In genomic region chr4:4859799-4860380, GRCh38 we compare ENCODE assay signal across 8 cellular contexts. TPM values are rescaled to one million over a fixed set of nuclear protein-coding genes. Genes with fewer than 3 reads are reported as not detected.
DNase-seq lines count a peak whose midpoint lies in the region; ATAC-seq and TF ChIP-seq lines count a peak whose summit lies in the region.

No MANE protein-coding gene starts in this region.

- no peaks in the 10 kb centered on the region for H3K36me3 ChIP-seq in Peyer's patch
- no peaks in the 10 kb centered on the region for H3K36me3 ChIP-seq in cardiac muscle cell
- no peaks in the 10 kb centered on the region for H3K36me3 ChIP-seq in skeletal muscle satellite cell (ENCODE audit: insufficient read depth, low read length)

- peaks cover 76% of the 10 kb centered on the region for H3K27me3 Mint-ChIP-seq in activated CD4-positive, alpha-beta T cell treated with anti-CD3 and anti-CD28 coated beads, Interleukin-2, amount 10 ng/mL, durations not matched to agents 24 days and 14 days

- H3K4me3 ChIP-seq in Peyer's patch, result peak overlapping the region; percentile 20 to 63 (median 53)
- H3K4me3 ChIP-seq in cardiac muscle cell, result peak overlapping the region; percentile 85
- peak overlapping the region; percentile 80 for H3K4me3 ChIP-seq in skeletal muscle satellite cell (ENCODE audit: low read length)

- no peak overlapping the region for H3K4me3 Mint-ChIP-seq in activated CD4-positive, alpha-beta T cell treated with anti-CD3 and anti-CD28 coated beads, Interleukin-2, amount 10 ng/mL, durations not matched to agents 24 days and 14 days

- DNase-seq in Peyer's patch (no peak), cardiac muscle cell (ENCODE audit: low read depth in 1 of 2, low spot score in 1 of 2) (peak in 1 of 2 donors; percentile 68), iPS-NIHi7 (ENCODE audit: extremely low spot score) (no peak), T-helper 9 cell (no peak)
- DNase-seq in activated CD4-positive, alpha-beta T cell treated with anti-CD3 and anti-CD28 coated beads, Interleukin-2, amount 10 ng/mL, durations not matched to agents 24 days and 14 days, result no peak

- peak overlapping the region; percentile 99 for H3K4me2 ChIP-seq in skeletal muscle satellite cell (ENCODE audit: low read length)

- peaks cover 9% of the 10 kb centered on the region for H3K4me1 Mint-ChIP-seq in activated CD4-positive, alpha-beta T cell treated with anti-CD3 and anti-CD28 coated beads, Interleukin-2, amount 10 ng/mL, durations not matched to agents 24 days and 14 days

- H3K36me3 Mint-ChIP-seq in activated CD4-positive, alpha-beta T cell treated with anti-CD3 and anti-CD28 coated beads, Interleukin-2, amount 10 ng/mL, durations not matched to agents 24 days and 14 days (ENCODE audit: low read depth), result peaks cover 6% of the 10 kb centered on the region

- no peak overlapping the region for H3K27ac ChIP-seq in Peyer's patch
- no peak overlapping the region for H3K27ac ChIP-seq in cardiac muscle cell

- ATAC-seq in GM18511 (IDR thresholded peaks at IDR 0.05; ENCODE audit: unreplicated experiment) (peak; percentile 45), HG02588 (IDR thresholded peaks at IDR 0.05; ENCODE audit: unreplicated experiment) (peak; percentile 28)

- intact Hi-C loops in activated CD4-positive, alpha-beta T cell treated with anti-CD3 and anti-CD28 coated beads, Interleukin-2, amount 10 ng/mL, durations not matched to agents 24 days and 14 days (cut with micrococcal nuclease), result loop anchor here (5.0 kb wide), 2 partner anchors 192 to 1032 kb away; partner anchors contain the start of genes CRMP1 and STK32B

- H3K9me3 ChIP-seq in Peyer's patch (peaks cover 0 to 5% (median 0%) of the 10 kb centered on the region in 4 donors), cardiac muscle cell (ENCODE audit: low read depth) (no peaks in the 10 kb centered on the region), skeletal muscle satellite cell (replicated peaks; ENCODE audit: low read length) (no peaks in the 10 kb centered on the region)

- H3K27me3 ChIP-seq in Peyer's patch (peaks cover 0 to 84% of the 10 kb centered on the region in 2 donors), cardiac muscle cell (peaks cover 94% of the 10 kb centered on the region), skeletal muscle satellite cell (ENCODE audit: control insufficient read depth, insufficient read depth, low read length) (peaks cover 68% of the 10 kb centered on the region)

- H3K9me3 Mint-ChIP-seq in activated CD4-positive, alpha-beta T cell treated with anti-CD3 and anti-CD28 coated beads, Interleukin-2, amount 10 ng/mL, durations not matched to agents 24 days and 14 days, result peaks cover 6% of the 10 kb centered on the region

- H3K4me1 ChIP-seq in Peyer's patch, result peaks cover 0 to 37% (median 12%) of the 10 kb centered on the region in 4 donors
- H3K4me1 ChIP-seq in cardiac muscle cell (ENCODE audit: low read depth), result peaks cover 5% of the 10 kb centered on the region
- peaks cover 21% of the 10 kb centered on the region for H3K4me1 ChIP-seq in skeletal muscle satellite cell (ENCODE audit: control insufficient read depth, insufficient read depth, low read length)

- TF ChIP-seq CTCF in Peyer's patch (IDR thresholded peaks at IDR 0.05) (no peak), cardiac muscle cell (IDR thresholded peaks at IDR 0.05; ENCODE audit: low read depth, low read length) (no peak)

- TF ChIP-seq POLR2A in Peyer's patch (IDR thresholded peaks at IDR 0.05), result no peak

- H3K9ac ChIP-seq in skeletal muscle satellite cell (ENCODE audit: low read depth, low read length), result peak overlapping the region; percentile 72

- no peak overlapping the region for H3K27ac Mint-ChIP-seq in activated CD4-positive, alpha-beta T cell treated with anti-CD3 and anti-CD28 coated beads, Interleukin-2, amount 10 ng/mL, durations not matched to agents 24 days and 14 days

RNA-seq across cellular contexts. Expression of gene MSX1, which starts 0.4 kb away (rescaled TPM):
- total RNA-seq in Peyer's patch (not detected), cardiac muscle cell (15.6 and 25.2 TPM in 2 replicates)
- 12.5 and 27.5 TPM in 2 replicates for polyA plus RNA-seq in cardiac muscle cell
- 10.1 and 11.6 TPM in 2 replicates for total RNA-seq in skeletal muscle satellite cell (2012; rRNA removed)
- total RNA-seq in activated CD4-positive, alpha-beta T cell treated with anti-CD3 and anti-CD28 coated beads, Interleukin-2, amount 10 ng/mL, durations not matched to agents 24 days and 14 days, result not detected in 2 replicates

Comparison
In these comparisons a context has a peak if more than half of its experiments do, and no peak if none do; other contexts are left out.
1. RNA of gene MSX1, which starts 0.4 kb away (total RNA-seq): 15.6 to 25.2 TPM in cardiac muscle cell; not detected in Peyer's patch and not detected in activated CD4-positive, alpha-beta T cell treated with anti-CD3 and anti-CD28 coated beads, Interleukin-2, amount 10 ng/mL, durations not matched to agents 24 days and 14 days; every median in the first group is over 10 times any median in the second.
2. Peak in every context shown above with its lines, with median percentiles within 50 percentile points of each other: H3K4me3 ChIP-seq.